ENCODE assay signal across 20 cellular contexts in genomic region chr20:19277381-19277780, GRCh38.
DNase-seq lines count a peak whose midpoint lies in the region; ATAC-seq and TF ChIP-seq lines count a peak whose summit lies in the region.
"Had no signal": no experiment of that assay in that cellular context is flagged by ENCODE, and none has a peak within 500 bp of the region (broad histone marks: within the 10 kb centered on the region; RNA-seq: fewer than 3 reads in every experiment).

No MANE protein-coding gene starts in this region.

- no peaks in the 10 kb centered on the region for H3K4me1 Mint-ChIP-seq in activated T-cell treated with anti-CD3 and anti-CD28 coated beads, Interleukin-2, amount 50 U/mL, for 4 hours (ENCODE audit: low read depth)

- DNase-seq in AG09319 (ENCODE audit: extremely low read depth, low read depth), result peak; percentile 18
- peak; percentile 26 for DNase-seq in AML-193 (lab: John Stamatoyannopoulos, UW)
- peak; percentile 36 for DNase-seq in OCI-M1 (lab: John Stamatoyannopoulos, UW)
- peak; percentile 31 for DNase-seq in fibroblast of peridontal ligament (ENCODE audit: extremely low read depth)
- no peak for DNase-seq in activated CD4-positive, alpha-beta T cell treated with anti-CD3 and anti-CD28 coated beads for 1 hour
- DNase-seq in cerebellum (ENCODE audit: low spot score), result no peak
- no peak for DNase-seq in omental fat pad (ENCODE audit: low spot score)
- no peak for DNase-seq in activated T-cell treated with anti-CD3 and anti-CD28 coated beads, Interleukin-2, amount 50 U/mL, for 4 hours
- DNase-seq: ACHN, EL, GF-D8, KBM-7, MM.1S, NCI-H1105 treated with DMSO at 0.1 percent for 48 hours, NCI-H2081, NCI-H2171, NCI-H446, NCI-H526, SJCRH30 had no signal

- no peaks in the 10 kb centered on the region for H3K36me3 Mint-ChIP-seq in activated T-cell treated with anti-CD3 and anti-CD28 coated beads, Interleukin-2, amount 50 U/mL, for 4 hours (ENCODE audit: insufficient read depth)

- no peak overlapping the region for H3K4me3 Mint-ChIP-seq in activated T-cell treated with anti-CD3 and anti-CD28 coated beads, Interleukin-2, amount 50 U/mL, for 4 hours
- H3K4me3 Mint-ChIP-seq: T-helper 1 cell treated with Interleukin-12 subunit alpha and Interleukin-12 subunit beta and Interleukin-4 antibody, amounts not matched to agents 30 μg/mL and 1 μg/mL, for 36 hours had no signal

- TF ChIP-seq CTCF in AG09319 (IDR thresholded peaks at IDR 0.05; ENCODE audit: low read depth, low read length) (no peak), omental fat pad (IDR thresholded peaks at IDR 0.05) (no peak)

- H3K9me3 Mint-ChIP-seq in activated T-cell treated with anti-CD3 and anti-CD28 coated beads, Interleukin-2, amount 50 U/mL, for 4 hours, result no peaks in the 10 kb centered on the region
- H3K9me3 Mint-ChIP-seq: T-helper 1 cell treated with Interleukin-12 subunit alpha and Interleukin-12 subunit beta and Interleukin-4 antibody, amounts not matched to agents 30 μg/mL and 1 μg/mL, for 36 hours had no signal

- no peaks in the 10 kb centered on the region for H3K27me3 Mint-ChIP-seq in activated T-cell treated with anti-CD3 and anti-CD28 coated beads, Interleukin-2, amount 50 U/mL, for 4 hours (ENCODE audit: low read depth)

- ATAC-seq in omental fat pad (ENCODE audit: low FRiP score), result no peak
- no peak for ATAC-seq in activated T-cell treated with anti-CD3 and anti-CD28 coated beads, Interleukin-2, amount 50 U/mL, for 4 hours

Comparison
In these comparisons a context has a peak if more than half of its experiments do, and no peak if none do; other contexts are left out.
1. DNase-seq: peak in AG09319 (single experiment), AML-193 (2 of 2), OCI-M1 (single experiment) and fibroblast of peridontal ligament (single experiment); none in activated CD4-positive, alpha-beta T cell treated with anti-CD3 and anti-CD28 coated beads for 1 hour (single experiment), cerebellum (single experiment), omental fat pad (single experiment) and activated T-cell treated with anti-CD3 and anti-CD28 coated beads, Interleukin-2, amount 50 U/mL, for 4 hours (single experiment).